Comparison of ENCODE assay signal across 8 cellular contexts in genomic region chr1:151946366-151946764, GRCh38. TPM values are rescaled to one million over a fixed set of nuclear protein-coding genes. Genes with fewer than 3 reads are reported as not detected.
DNase-seq lines count a peak whose midpoint lies in the region; ATAC-seq and TF ChIP-seq lines count a peak whose summit lies in the region.

No MANE protein-coding gene starts in this region.

- TF ChIP-seq CTCF in MCF 10A (IDR thresholded peaks at IDR 0.05; ENCODE audit: unreplicated experiment) (no peak), natural killer cell (IDR thresholded peaks at IDR 0.05) (no peak)

- DNase-seq in Caki2 (ENCODE audit: low read depth) (peak; percentile 19), M059J (ENCODE audit: low read depth) (peak; percentile 78), MCF 10A (ENCODE audit: unreplicated experiment) (peak; percentile 88), natural killer cell (no peak), Ammon's horn (ENCODE audit: low spot score) (no peak)

- peak overlapping the region; percentile 99 for H3K27ac Mint-ChIP-seq in MCF 10A (ENCODE audit: low read depth, unreplicated experiment)
- H3K27ac Mint-ChIP-seq in natural killer cell: peak overlapping the region; percentile 89 to 95

- ATAC-seq in natural killer cell (peak in 2 of 3 donors; percentile 19 to 30), GM18870 (IDR thresholded peaks at IDR 0.05; ENCODE audit: unreplicated experiment) (no peak), HG03520 (IDR thresholded peaks at IDR 0.05; ENCODE audit: unreplicated experiment) (no peak), HG03095 (IDR thresholded peaks at IDR 0.05; ENCODE audit: unreplicated experiment) (no peak)

- H3K36me3 Mint-ChIP-seq in MCF 10A (ENCODE audit: insufficient read depth, unreplicated experiment) (peaks cover 9% of the 10 kb centered on the region), natural killer cell (no peaks in the 10 kb centered on the region)

- in situ Hi-C loops in Caki2 (cut with HindIII; ENCODE audit: low pct_unique_long_range_greater_than_20kb, low sequenced_read_pairs): no loop called here

- intact Hi-C loops in MCF 10A (cut with micrococcal nuclease) (loop anchor here (2.0 kb wide), 1 partner anchor 22 kb away; no protein-coding TSS in a partner anchor), natural killer cell (cut with micrococcal nuclease) (loop anchor here (5.0 kb wide), 2 partner anchors 39 to 101 kb away; partner anchors contain the start of gene THEM4)

- peaks cover 28% of the 10 kb centered on the region for H3K4me1 Mint-ChIP-seq in MCF 10A (ENCODE audit: insufficient read depth, unreplicated experiment)
- H3K4me1 Mint-ChIP-seq in natural killer cell: peaks cover 23 to 38% of the 10 kb centered on the region in 2 donors

- peak overlapping the region; percentile 16 for H3K4me3 Mint-ChIP-seq in MCF 10A (ENCODE audit: unreplicated experiment)
- H3K4me3 Mint-ChIP-seq in natural killer cell: peak overlapping the region; percentile 51

- CTCF ChIA-PET in MCF 10A (lab: Yijun Ruan, JAX): interaction anchor here (0.5 to 4.1 kb wide), 16 partner anchors 12 to 1024 kb away, joined by 3 to 55 read pairs (median 3); no protein-coding TSS in a partner anchor

- POLR2A ChIA-PET in MCF 10A (lab: Yijun Ruan, JAX): interaction anchor here (0.6 to 4.0 kb wide), 26 partner anchors 8 to 1194 kb away, joined by 3 to 230 read pairs (median 6); partner anchors contain the start of genes S100A10, S100A11, TCHHL1 and THEM4

- H3K27me3 Mint-ChIP-seq in MCF 10A (ENCODE audit: insufficient read depth, unreplicated experiment): no peaks in the 10 kb centered on the region
- H3K27me3 Mint-ChIP-seq in natural killer cell (ENCODE audit: low read depth in 2 of 2): peaks cover 0 to under 1% of the 10 kb centered on the region in 2 donors

- TSS peak; percentile 94 for BruUV-seq in MCF 10A (replicated peaks; lab: Mats Ljungman, UMichigan)

- H3K9me3 Mint-ChIP-seq in MCF 10A (ENCODE audit: unreplicated experiment) (no peaks in the 10 kb centered on the region), natural killer cell (no peaks in the 10 kb centered on the region)

RNA-seq across cellular contexts. Expression of gene THEM4, which starts 37.1 kb away (rescaled TPM):
- 17.8 and 18.4 TPM in 2 replicates for total RNA-seq in Caki2 (2014; rRNA removed; shearing (Covaris generic); ENCODE audit: low replicate concordance)
- 8.2 and 11.7 TPM in 2 replicates for total RNA-seq in M059J (2014; rRNA removed; shearing (Covaris generic))
- total RNA-seq in MCF 10A (2022) (27.5 and 29.1 TPM in 2 replicates), natural killer cell (10 to 100 TPM; 11.9 to 16.2 (median 15.5) TPM)

RNA-seq across cellular contexts. Expression of gene S100A10, which starts 47.3 kb away (rescaled TPM):
- total RNA-seq in Caki2 (2014; rRNA removed; shearing (Covaris generic); ENCODE audit: low replicate concordance): 456 and 483 TPM in 2 replicates
- total RNA-seq in M059J (2014; rRNA removed; shearing (Covaris generic)): 120 and 154 TPM in 2 replicates
- total RNA-seq in MCF 10A (2022) (1,693 and 1,694 TPM in 2 replicates), natural killer cell (100 to 1,000 TPM; 142 to 200 (median 183) TPM)

Comparison
In these comparisons a context has a peak if more than half of its experiments do, and no peak if none do; other contexts are left out.
1. DNase-seq: peak in Caki2 (single experiment), M059J (single experiment) and MCF 10A (single experiment); none in natural killer cell (single experiment) and Ammon's horn (single experiment).
2. ATAC-seq: peak in natural killer cell (2 of 3); none in GM18870 (single experiment), HG03520 (single experiment) and HG03095 (single experiment).